16 cellular contexts compared by ENCODE assay signal in genomic region chr3:122484985-122485384, GRCh38. TPM values are rescaled to one million over a fixed set of nuclear protein-coding genes. Genes with fewer than 3 reads are reported as not detected.
A peak's percentile ranks its signal among the peaks of the same experiment; 100 is the strongest.
DNase-seq lines count a peak whose midpoint lies in the region; ATAC-seq and TF ChIP-seq lines count a peak whose summit lies in the region.
"Had no signal": no experiment of that assay in that cellular context is flagged by ENCODE, and none has a peak within 500 bp of the region (broad histone marks: within the 10 kb centered on the region; RNA-seq: fewer than 3 reads in every experiment).

No MANE protein-coding gene starts in this region.

- peaks cover 36 to 73% (median 50%) of the 10 kb centered on the region in 3 donors for H3K4me1 Mint-ChIP-seq in CD8-positive, alpha-beta memory T cell

- H3K9me3 ChIP-seq in CD8-positive, alpha-beta memory T cell (ENCODE audit: low read length) = no peaks in the 10 kb centered on the region
- H3K9me3 ChIP-seq: sigmoid colon had no signal

- H3K4me3 ChIP-seq in cardiac fibroblast (replicated peaks in 1 of 2; ENCODE audit: low read depth in 2 of 2, low read length in 2 of 2) = no peak overlapping the region
- H3K4me3 ChIP-seq in CD8-positive, alpha-beta memory T cell (ENCODE audit: low read length) = no peak overlapping the region
- H3K4me3 ChIP-seq: sigmoid colon had no signal

- ATAC-seq in omental fat pad (ENCODE audit: low FRiP score) (peak; percentile 68), GM18907 (IDR thresholded peaks at IDR 0.05; ENCODE audit: unreplicated experiment) (no peak)
- ATAC-seq: naive thymus-derived CD8-positive, alpha-beta T cell had no signal

- H3K4me3 Mint-ChIP-seq in CD8-positive, alpha-beta memory T cell = peak overlapping the region in 1 of 7 donors; percentile 52
- H3K4me3 Mint-ChIP-seq: activated CD4-positive, alpha-beta memory T cell treated with anti-CD3 and anti-CD28 coated beads for 36 hours; CD4-positive, CD25-positive, alpha-beta regulatory T cell; naive thymus-derived CD8-positive, alpha-beta T cell; T-helper 1 cell treated with Interleukin-12 subunit alpha and Interleukin-12 subunit beta and Interleukin-4 antibody, amounts not matched to agents 30 μg/mL and 1 μg/mL, for 36 hours had no signal

- DNase-seq in ELR (ENCODE audit: low read depth) (peak; percentile 69), MV-4-11 (lab: John Stamatoyannopoulos, UW) (peak; percentile 17), cardiac fibroblast (ENCODE audit: low read depth in 2 of 2) (peak; percentile 56 to 67), omental fat pad (ENCODE audit: low spot score) (no peak), NCI-H2227 (lab: John Stamatoyannopoulos, UW; ENCODE audit: unreplicated experiment) (no peak), RKO (ENCODE audit: low spot score) (no peak)
- no peak for DNase-seq in CD8-positive, alpha-beta memory T cell
- DNase-seq: activated CD4-positive, alpha-beta memory T cell treated with anti-CD3 and anti-CD28 coated beads for 36 hours; CD4-positive, CD25-positive, alpha-beta regulatory T cell; Karpas-422; kidney glomerular epithelial cell; naive thymus-derived CD8-positive, alpha-beta T cell; NCI-H2107; sigmoid colon had no signal

- H3K4me1 ChIP-seq in CD8-positive, alpha-beta memory T cell (ENCODE audit: insufficient read depth, low read length) = peaks cover 13% of the 10 kb centered on the region

- peak overlapping the region in 1 of 8 donors; percentile 48 for H3K27ac Mint-ChIP-seq in CD8-positive, alpha-beta memory T cell
- H3K27ac Mint-ChIP-seq: activated CD4-positive, alpha-beta memory T cell treated with anti-CD3 and anti-CD28 coated beads for 36 hours; CD4-positive, CD25-positive, alpha-beta regulatory T cell; T-helper 1 cell treated with Interleukin-12 subunit alpha and Interleukin-12 subunit beta and Interleukin-4 antibody, amounts not matched to agents 30 μg/mL and 1 μg/mL, for 36 hours had no signal

- TF ChIP-seq CTCF in cardiac fibroblast (IDR thresholded peaks at IDR 0.05; ENCODE audit: low read depth, low read length) = no peak
- TF ChIP-seq CTCF in omental fat pad (IDR thresholded peaks at IDR 0.05) = no peak

- POLR2A ChIA-PET in CD8-positive, alpha-beta memory T cell (lab: Charles Lee) = no interaction called here

- CTCF ChIA-PET in CD8-positive, alpha-beta memory T cell (lab: Charles Lee) = no interaction called here

- no peaks in the 10 kb centered on the region for H3K36me3 ChIP-seq in CD8-positive, alpha-beta memory T cell (ENCODE audit: insufficient read depth, low read length)
- H3K36me3 ChIP-seq: sigmoid colon had no signal

- no peaks in the 10 kb centered on the region for H3K27me3 ChIP-seq in CD8-positive, alpha-beta memory T cell (ENCODE audit: insufficient read depth, low read length, poor library complexity, severe bottlenecking)
- H3K27me3 ChIP-seq: sigmoid colon had no signal

- H3K27me3 Mint-ChIP-seq in CD8-positive, alpha-beta memory T cell = no peaks in the 10 kb centered on the region
- H3K27me3 Mint-ChIP-seq: activated CD4-positive, alpha-beta memory T cell treated with anti-CD3 and anti-CD28 coated beads for 36 hours; CD4-positive, CD25-positive, alpha-beta regulatory T cell; naive thymus-derived CD8-positive, alpha-beta T cell had no signal

- H3K36me3 Mint-ChIP-seq in CD8-positive, alpha-beta memory T cell = peaks cover 0 to 37% (median 9%) of the 10 kb centered on the region in 3 donors

- no peak overlapping the region for H3K27ac ChIP-seq in CD8-positive, alpha-beta memory T cell (ENCODE audit: low read depth, low read length)
- H3K27ac ChIP-seq: sigmoid colon had no signal

- no peaks in the 10 kb centered on the region for H3K9me3 Mint-ChIP-seq in CD8-positive, alpha-beta memory T cell
- H3K9me3 Mint-ChIP-seq: activated CD4-positive, alpha-beta memory T cell treated with anti-CD3 and anti-CD28 coated beads for 36 hours; CD4-positive, CD25-positive, alpha-beta regulatory T cell; naive thymus-derived CD8-positive, alpha-beta T cell; T-helper 1 cell treated with Interleukin-12 subunit alpha and Interleukin-12 subunit beta and Interleukin-4 antibody, amounts not matched to agents 30 μg/mL and 1 μg/mL, for 36 hours had no signal

RNA-seq across cellular contexts. Expression of gene KPNA1, which starts 29.8 kb away (rescaled TPM):
- total RNA-seq in omental fat pad = 10 to 100 TPM; 31.1 to 60.8 (median 46.7) TPM
- total RNA-seq in CD8-positive, alpha-beta memory T cell = 10 to 100 TPM; 58.6 to 60.4 TPM
- polyA plus RNA-seq in CD8-positive, alpha-beta memory T cell = 49.1 TPM

Comparison
In these comparisons a context has a peak if more than half of its experiments do, and no peak if none do; other contexts are left out.
1. DNase-seq: peak in ELR (single experiment), MV-4-11 (single experiment) and cardiac fibroblast (2 of 2); none in omental fat pad (single experiment), CD8-positive, alpha-beta memory T cell (0 of 5), NCI-H2227 (single experiment) and RKO (single experiment).